In genomic region chr1:34928066-34928864, GRCh38 we compare ENCODE assay signal across 1 cellular context.
A peak's percentile ranks its signal among the peaks of the same experiment; 100 is the strongest.
TF ChIP-seq lines count a peak whose summit lies in the region.

No MANE protein-coding gene starts in this region.

TF ChIP-seq in K562, 482 proteins besides CTCF, POLR2A, EP300 and RAD21:
- TF ChIP-seq USF1 (CRISPR knock-in tag; IDR thresholded peaks at IDR 0.05), result peak; percentile 24; the same call in 1 of the 2 replicates
- no peak for TF ChIP-seq SMARCA4 (IDR thresholded peaks at IDR 0.05)
- TF ChIP-seq BCL6 (CRISPR knock-in tag; IDR thresholded peaks at IDR 0.05), result no peak
- TF ChIP-seq ZNF143 (CRISPR knock-in tag; IDR thresholded peaks at IDR 0.05), result 0 out of 2 replicates have a peak, but pooled peaks have one; percentile 17
